ENCODE assay signal across 8 cellular contexts in the genomic region with DNA sequence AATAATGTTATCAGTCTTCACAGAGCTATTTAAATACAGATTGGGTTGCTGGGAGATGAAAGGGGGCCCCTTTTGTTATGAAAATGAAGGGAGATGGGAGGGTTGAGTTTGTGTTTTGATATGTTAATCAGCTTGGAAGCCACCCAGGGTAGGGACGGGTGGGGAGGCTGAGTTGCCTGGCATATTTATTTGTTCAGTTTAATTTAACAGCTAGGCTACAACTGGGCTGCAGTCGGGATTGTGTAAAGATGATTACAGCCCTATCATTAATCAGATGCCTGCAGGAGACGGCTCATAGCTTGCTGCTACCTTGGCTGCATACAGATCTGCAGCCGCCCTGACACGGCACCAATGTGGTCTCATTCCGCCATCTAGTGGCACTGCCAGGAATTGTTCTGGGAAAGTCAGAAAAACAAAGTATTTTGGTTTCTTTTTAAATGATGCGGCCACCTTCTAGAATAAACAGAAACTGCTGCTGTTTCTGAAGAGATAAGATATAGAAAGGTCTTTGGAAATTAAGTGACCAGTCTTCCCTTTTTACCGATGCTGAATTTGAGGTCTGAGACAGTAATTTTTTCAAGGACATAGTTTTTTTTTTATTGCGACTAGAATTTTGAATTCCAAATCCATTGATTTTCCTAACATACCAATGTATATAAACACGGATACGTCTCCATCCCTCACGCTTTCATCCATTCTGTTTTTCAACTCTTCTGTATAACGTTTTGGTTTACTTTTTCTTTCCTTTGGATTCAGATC.
DNase-seq lines count a peak whose midpoint lies in the region; ATAC-seq and TF ChIP-seq lines count a peak whose summit lies in the region.

No MANE protein-coding gene starts in this region.

- no peaks in the 10 kb centered on the region for H3K4me1 ChIP-seq in lower lobe of right lung

- H3K9me3 ChIP-seq in lower lobe of right lung = no peaks in the 10 kb centered on the region

- intact Hi-C loops in lower lobe of right lung (cut with DNase I) = no loop called here

- H3K27ac ChIP-seq in lower lobe of right lung = no peak overlapping the region

- peaks cover 6% of the 10 kb centered on the region for H3K27me3 ChIP-seq in lower lobe of right lung (ENCODE audit: low read depth)

- ATAC-seq in lower lobe of right lung = peak; percentile 75 to 77
- ATAC-seq in GM19328 (IDR thresholded peaks at IDR 0.05; ENCODE audit: unreplicated experiment) = no peak

- peak; percentile 40 for DNase-seq in SIG-M5 treated with dmso at 0.1 percent for 504 hours (lab: John Stamatoyannopoulos, UW; ENCODE audit: unreplicated experiment)
- DNase-seq in SIG-M5 (lab: John Stamatoyannopoulos, UW) = no peak
- DNase-seq in NCI-H2081 (lab: John Stamatoyannopoulos, UW) = peak; percentile 53 to 72
- DNase-seq in activated CD4-positive, alpha-beta T cell treated with anti-CD3 and anti-CD28 coated beads, Interleukin-2, amount 50 U/mL, for 48 hours = peak; percentile 70 to 75
- DNase-seq in effector CD4-positive, alpha-beta T cell = peak; percentile 52
- peak; percentile 57 for DNase-seq in lower lobe of right lung
- DNase-seq in stimulated activated CD4-positive, alpha-beta T cell treated with anti-CD3 and anti-CD28 coated beads, TNF-alpha, amount 100 ng/mL, for 48 hours (ENCODE audit: low read depth in 3 of 3) = peak; percentile 13 to 48 (median 29)

- peak; percentile 92 for TF ChIP-seq CTCF in lower lobe of right lung (IDR thresholded peaks at IDR 0.05)

- no peaks in the 10 kb centered on the region for H3K36me3 ChIP-seq in lower lobe of right lung

- no peak overlapping the region for H3K4me3 ChIP-seq in lower lobe of right lung
